In the genomic region with DNA sequence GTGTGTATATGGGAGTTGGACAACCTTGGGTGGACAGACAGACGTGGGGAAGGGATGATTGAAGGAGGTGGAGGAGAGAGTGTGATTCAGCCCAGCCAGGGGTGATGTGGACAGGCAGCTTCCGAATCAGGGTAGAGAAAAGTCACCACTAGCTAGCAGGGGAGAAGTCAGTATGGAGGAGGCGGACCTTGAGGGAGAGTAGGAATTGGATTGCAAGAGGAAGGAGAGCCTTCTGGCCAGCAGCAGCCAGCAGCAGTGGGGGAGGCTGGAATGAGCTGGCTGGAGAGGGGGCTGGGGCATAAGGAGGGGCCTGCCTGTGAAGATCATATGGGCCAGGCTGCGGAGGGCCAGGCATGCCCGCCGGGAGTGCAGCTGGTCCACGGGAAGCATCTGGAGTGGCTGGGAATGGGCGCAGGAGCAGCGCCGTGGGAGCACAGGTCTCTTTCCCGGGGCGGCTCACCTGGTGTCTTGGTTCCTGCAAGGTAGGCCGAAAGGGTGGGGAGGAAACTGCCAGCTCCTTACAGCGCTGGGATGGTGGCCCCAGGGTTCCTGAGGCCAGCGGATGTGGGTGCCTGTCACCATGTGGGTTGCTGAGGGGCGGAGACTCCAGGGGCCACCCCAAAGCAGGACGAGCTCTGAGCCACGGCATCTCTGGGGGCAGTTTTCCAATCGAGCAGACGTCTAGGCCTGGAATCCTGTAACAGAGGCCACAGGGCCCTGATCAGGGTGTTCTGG, we compare ENCODE assay signal across 1 cellular context.
A peak's percentile ranks its signal among the peaks of the same experiment; 100 is the strongest.
TF ChIP-seq lines count a peak whose summit lies in the region.

No MANE protein-coding gene starts in this region.

TF ChIP-seq in K562, 482 proteins besides CTCF, POLR2A, EP300 and RAD21 (continued from another document):
- TF ChIP-seq RREB1 (CRISPR knock-in tag; IDR thresholded peaks at IDR 0.05) (no peak), CREB1 (IDR thresholded peaks at IDR 0.05) (no peak), CREB1 (CRISPR knock-in tag; IDR thresholded peaks at IDR 0.05) (no peak), TCF7 (IDR thresholded peaks at IDR 0.05; ENCODE audit: borderline replicate concordance) (no peak), ZNF41 (CRISPR knock-in tag; conservative IDR thresholded peaks at IDR 0.05) (no peak), ATF6 (CRISPR knock-in tag; IDR thresholded peaks at IDR 0.05) (no peak), POLR2G (IDR thresholded peaks at IDR 0.05; ENCODE audit: low read depth, low read length) (0 out of 2 replicates have a peak, but pooled peaks have one; percentile 18), TEAD2 (tag; IDR thresholded peaks at IDR 0.05) (no peak), EHMT2 (IDR thresholded peaks at IDR 0.05) (0 out of 2 replicates have a peak, but pooled peaks have one; percentile 18), ZNF77 (CRISPR knock-in tag; IDR thresholded peaks at IDR 0.05) (no peak)
- TF ChIP-seq, protein P1, sequence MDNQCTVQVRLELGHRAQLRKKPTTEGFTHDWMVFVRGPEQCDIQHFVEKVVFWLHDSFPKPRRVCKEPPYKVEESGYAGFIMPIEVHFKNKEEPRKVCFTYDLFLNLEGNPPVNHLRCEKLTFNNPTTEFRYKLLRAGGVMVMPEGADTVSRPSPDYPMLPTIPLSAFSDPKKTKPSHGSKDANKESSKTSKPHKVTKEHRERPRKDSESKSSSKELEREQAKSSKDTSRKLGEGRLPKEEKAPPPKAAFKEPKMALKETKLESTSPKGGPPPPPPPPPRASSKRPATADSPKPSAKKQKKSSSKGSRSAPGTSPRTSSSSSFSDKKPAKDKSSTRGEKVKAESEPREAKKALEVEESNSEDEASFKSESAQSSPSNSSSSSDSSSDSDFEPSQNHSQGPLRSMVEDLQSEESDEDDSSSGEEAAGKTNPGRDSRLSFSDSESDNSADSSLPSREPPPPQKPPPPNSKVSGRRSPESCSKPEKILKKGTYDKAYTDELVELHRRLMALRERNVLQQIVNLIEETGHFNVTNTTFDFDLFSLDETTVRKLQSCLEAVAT (IDR thresholded peaks at IDR 0.05): no peak
- TF ChIP-seq, protein P2, sequence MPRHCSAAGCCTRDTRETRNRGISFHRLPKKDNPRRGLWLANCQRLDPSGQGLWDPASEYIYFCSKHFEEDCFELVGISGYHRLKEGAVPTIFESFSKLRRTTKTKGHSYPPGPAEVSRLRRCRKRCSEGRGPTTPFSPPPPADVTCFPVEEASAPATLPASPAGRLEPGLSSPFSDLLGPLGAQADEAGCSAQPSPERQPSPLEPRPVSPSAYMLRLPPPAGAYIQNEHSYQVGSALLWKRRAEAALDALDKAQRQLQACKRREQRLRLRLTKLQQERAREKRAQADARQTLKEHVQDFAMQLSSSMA (CRISPR knock-in tag; IDR thresholded peaks at IDR 0.05): no peak
TF ChIP-seq in K562: peak in this region for 4.
